1 cellular context compared by ENCODE assay signal in the genomic region with DNA sequence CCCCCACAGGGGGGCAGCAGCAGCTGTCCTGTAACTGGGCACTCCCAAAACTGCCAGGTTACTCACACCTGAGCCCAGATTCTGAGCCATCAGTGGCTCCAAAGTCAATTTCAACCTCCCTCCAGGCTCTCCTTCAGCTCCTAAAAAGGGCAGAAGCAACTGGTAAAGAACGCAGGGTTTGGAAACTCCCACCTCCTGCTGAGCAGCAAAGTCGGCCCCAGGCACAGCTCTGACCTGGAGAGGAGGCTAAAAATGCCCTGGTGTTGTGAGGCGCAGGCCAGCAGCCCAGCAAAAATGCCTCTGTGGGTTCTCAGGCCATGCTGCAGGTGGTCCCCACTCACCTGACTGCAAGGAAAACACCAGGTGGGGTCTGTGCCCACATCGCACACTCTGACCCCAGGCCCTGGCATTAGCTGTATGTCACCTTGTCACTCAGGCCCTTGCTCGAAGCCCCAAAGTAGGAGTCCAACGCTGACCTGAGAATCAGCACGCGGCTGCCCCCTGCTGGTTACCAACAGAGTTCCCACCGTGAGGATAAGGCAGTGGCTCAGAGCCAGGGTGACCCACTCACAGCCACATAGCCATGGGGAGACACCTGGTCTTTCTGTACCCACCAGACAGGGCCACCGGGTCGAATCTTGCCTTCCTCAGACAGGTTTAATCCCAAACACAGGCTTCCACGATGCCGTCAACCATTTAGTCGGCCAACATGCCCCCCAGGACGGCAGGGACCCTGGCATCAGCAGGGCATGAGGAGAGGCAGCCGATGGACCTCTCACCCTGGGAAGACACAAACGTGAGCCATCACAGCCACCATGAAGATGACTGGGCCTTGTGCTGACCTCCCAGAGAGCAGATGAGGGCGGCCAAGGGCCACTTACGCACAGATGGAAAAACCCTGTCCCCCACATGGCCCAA.
TF ChIP-seq lines count a peak whose summit lies in the region.

No MANE protein-coding gene starts in this region.

TF ChIP-seq in GM23338, 12 proteins besides CTCF, POLR2A, EP300 and RAD21 (continued from another document):
- TF ChIP-seq, protein P1, sequence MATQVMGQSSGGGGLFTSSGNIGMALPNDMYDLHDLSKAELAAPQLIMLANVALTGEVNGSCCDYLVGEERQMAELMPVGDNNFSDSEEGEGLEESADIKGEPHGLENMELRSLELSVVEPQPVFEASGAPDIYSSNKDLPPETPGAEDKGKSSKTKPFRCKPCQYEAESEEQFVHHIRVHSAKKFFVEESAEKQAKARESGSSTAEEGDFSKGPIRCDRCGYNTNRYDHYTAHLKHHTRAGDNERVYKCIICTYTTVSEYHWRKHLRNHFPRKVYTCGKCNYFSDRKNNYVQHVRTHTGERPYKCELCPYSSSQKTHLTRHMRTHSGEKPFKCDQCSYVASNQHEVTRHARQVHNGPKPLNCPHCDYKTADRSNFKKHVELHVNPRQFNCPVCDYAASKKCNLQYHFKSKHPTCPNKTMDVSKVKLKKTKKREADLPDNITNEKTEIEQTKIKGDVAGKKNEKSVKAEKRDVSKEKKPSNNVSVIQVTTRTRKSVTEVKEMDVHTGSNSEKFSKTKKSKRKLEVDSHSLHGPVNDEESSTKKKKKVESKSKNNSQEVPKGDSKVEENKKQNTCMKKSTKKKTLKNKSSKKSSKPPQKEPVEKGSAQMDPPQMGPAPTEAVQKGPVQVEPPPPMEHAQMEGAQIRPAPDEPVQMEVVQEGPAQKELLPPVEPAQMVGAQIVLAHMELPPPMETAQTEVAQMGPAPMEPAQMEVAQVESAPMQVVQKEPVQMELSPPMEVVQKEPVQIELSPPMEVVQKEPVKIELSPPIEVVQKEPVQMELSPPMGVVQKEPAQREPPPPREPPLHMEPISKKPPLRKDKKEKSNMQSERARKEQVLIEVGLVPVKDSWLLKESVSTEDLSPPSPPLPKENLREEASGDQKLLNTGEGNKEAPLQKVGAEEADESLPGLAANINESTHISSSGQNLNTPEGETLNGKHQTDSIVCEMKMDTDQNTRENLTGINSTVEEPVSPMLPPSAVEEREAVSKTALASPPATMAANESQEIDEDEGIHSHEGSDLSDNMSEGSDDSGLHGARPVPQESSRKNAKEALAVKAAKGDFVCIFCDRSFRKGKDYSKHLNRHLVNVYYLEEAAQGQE (IDR thresholded peaks at IDR 0.05; ENCODE audit: unreplicated experiment) = no peak
- TF ChIP-seq POLR2AphosphoS5 (IDR thresholded peaks at IDR 0.05; ENCODE audit: low read depth) (no peak), NANOG (IDR thresholded peaks at IDR 0.05; ENCODE audit: borderline replicate concordance) (no peak)
